In the genomic region with DNA sequence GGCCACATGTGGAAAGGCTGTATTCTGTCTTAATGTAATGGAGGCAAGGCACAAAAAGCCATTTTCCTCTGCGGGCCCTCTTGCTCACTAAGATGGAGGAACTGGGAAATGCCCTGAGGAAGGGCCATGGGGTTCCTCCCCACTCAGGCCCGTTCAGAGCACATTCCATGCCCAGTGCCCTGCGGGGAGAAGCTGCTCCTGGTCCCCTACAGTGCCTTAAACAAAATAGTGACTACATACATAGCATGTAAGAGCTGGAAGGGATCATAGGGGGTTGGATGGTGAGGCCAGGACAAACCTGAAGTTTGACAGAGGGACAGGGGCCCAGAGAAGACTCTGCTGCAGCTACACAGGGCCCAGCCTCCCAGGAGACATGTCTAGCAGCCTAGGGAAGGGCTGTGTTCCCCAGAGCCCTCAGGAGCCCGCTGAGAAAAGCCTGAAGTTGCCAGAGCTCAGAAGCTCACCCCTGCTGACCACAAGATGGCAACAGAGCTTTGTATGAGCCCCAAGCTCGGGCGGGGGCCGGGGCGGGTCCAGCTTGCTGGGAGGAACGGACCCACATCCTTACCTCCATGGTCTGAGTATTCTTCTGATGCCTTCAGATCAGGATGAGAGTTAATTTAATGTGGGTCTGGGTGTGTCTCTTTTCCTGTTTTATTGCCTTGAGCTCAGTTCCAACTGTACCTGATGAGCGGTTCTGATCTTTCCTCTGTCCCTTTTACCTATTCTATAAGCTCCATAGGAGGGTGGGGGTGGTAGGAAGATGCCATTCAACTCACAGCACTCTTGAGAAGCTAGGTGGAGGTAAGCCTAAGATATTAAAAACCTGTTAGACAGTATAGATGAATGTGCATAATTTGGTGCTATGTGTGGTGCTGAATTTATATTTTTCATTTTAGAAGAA, we compare ENCODE assay signal across 8 cellular contexts.
A peak's percentile ranks its signal among the peaks of the same experiment; 100 is the strongest.
DNase-seq lines count a peak whose midpoint lies in the region; ATAC-seq lines count a peak whose summit lies in the region.

No MANE protein-coding gene starts in this region.

- DNase-seq in CD1c-positive myeloid dendritic cell (ENCODE audit: extremely low spot score) (peak; percentile 47), H4 (ENCODE audit: low spot score) (peak; percentile 72), NOMO-1 (lab: John Stamatoyannopoulos, UW; ENCODE audit: unreplicated experiment in 2 of 2) (peak; percentile 75 to 80), hepatic stellate cell (ENCODE audit: low spot score) (peak; percentile 76)
- DNase-seq in activated naive CD4-positive, alpha-beta T cell treated with anti-CD3 and anti-CD28 coated beads, Interleukin-2, amount 50 U/mL, for 16 hours: peak; percentile 16
- peak; percentile 26 for DNase-seq in stimulated activated CD8-positive, alpha-beta memory T cell treated with anti-CD3 and anti-CD28 coated beads, Interleukin-15, amount 100 ng/mL, for 48 hours (ENCODE audit: low read depth in 2 of 2)

- ATAC-seq in HG03521 (IDR thresholded peaks at IDR 0.05; ENCODE audit: unreplicated experiment): no peak
- no peak for ATAC-seq in HG02610 (IDR thresholded peaks at IDR 0.05; ENCODE audit: unreplicated experiment)

Comparison
In these comparisons a context has a peak if more than half of its experiments do, and no peak if none do; other contexts are left out.
1. DNase-seq: peak in every context shown above with its lines; median percentile 78 in NOMO-1; 76 in hepatic stellate cell; 72 in H4; 47 in CD1c-positive myeloid dendritic cell; 26 in stimulated activated CD8-positive, alpha-beta memory T cell treated with anti-CD3 and anti-CD28 coated beads, Interleukin-15, amount 100 ng/mL, for 48 hours; 16 in activated naive CD4-positive, alpha-beta T cell treated with anti-CD3 and anti-CD28 coated beads, Interleukin-2, amount 50 U/mL, for 16 hours.